Comparison of ENCODE assay signal across 8 cellular contexts in genomic region chr18:63237911-63238710, GRCh38.
DNase-seq lines count a peak whose midpoint lies in the region; ATAC-seq lines count a peak whose summit lies in the region.

No MANE protein-coding gene starts in this region.

- DNase-seq in ELR (ENCODE audit: low read depth): peak; percentile 82
- DNase-seq in T-helper 17 cell: no peak
- DNase-seq in globus pallidus (ENCODE audit: low spot score): peak; percentile 74
- DNase-seq in pons (ENCODE audit: low spot score): peak; percentile 81
- DNase-seq in NCI-H1105 treated with DMSO at 0.1 percent for 48 hours (lab: John Stamatoyannopoulos, UW): no peak

- peaks cover 2% of the 10 kb centered on the region for H3K9me3 ChIP-seq in T-helper 17 cell (ENCODE audit: control insufficient read depth, low read length, poor library complexity, severe bottlenecking)

- peaks cover 5% of the 10 kb centered on the region for H3K36me3 Mint-ChIP-seq in T-helper 17 cell (ENCODE audit: low read depth)

- ATAC-seq in T-helper 17 cell (no peak), HG03460 (IDR thresholded peaks at IDR 0.05; ENCODE audit: unreplicated experiment) (no peak), GM18517 (IDR thresholded peaks at IDR 0.05; ENCODE audit: unreplicated experiment) (no peak), HG02798 (IDR thresholded peaks at IDR 0.05; ENCODE audit: poor library complexity, unreplicated experiment) (no peak)

- peaks cover 36% of the 10 kb centered on the region for H3K4me1 Mint-ChIP-seq in T-helper 17 cell

- H3K27ac Mint-ChIP-seq in T-helper 17 cell: peak overlapping the region; percentile 29

- H3K4me3 Mint-ChIP-seq in T-helper 17 cell: no peak overlapping the region

- no peaks in the 10 kb centered on the region for H3K27me3 Mint-ChIP-seq in T-helper 17 cell

Comparison
In these comparisons a context has a peak if more than half of its experiments do, and no peak if none do; other contexts are left out.
1. DNase-seq: peak in ELR (single experiment), globus pallidus (single experiment) and pons (single experiment); none in T-helper 17 cell (0 of 3) and NCI-H1105 treated with DMSO at 0.1 percent for 48 hours (single experiment).